21 cellular contexts compared by ENCODE assay signal in the genomic region with DNA sequence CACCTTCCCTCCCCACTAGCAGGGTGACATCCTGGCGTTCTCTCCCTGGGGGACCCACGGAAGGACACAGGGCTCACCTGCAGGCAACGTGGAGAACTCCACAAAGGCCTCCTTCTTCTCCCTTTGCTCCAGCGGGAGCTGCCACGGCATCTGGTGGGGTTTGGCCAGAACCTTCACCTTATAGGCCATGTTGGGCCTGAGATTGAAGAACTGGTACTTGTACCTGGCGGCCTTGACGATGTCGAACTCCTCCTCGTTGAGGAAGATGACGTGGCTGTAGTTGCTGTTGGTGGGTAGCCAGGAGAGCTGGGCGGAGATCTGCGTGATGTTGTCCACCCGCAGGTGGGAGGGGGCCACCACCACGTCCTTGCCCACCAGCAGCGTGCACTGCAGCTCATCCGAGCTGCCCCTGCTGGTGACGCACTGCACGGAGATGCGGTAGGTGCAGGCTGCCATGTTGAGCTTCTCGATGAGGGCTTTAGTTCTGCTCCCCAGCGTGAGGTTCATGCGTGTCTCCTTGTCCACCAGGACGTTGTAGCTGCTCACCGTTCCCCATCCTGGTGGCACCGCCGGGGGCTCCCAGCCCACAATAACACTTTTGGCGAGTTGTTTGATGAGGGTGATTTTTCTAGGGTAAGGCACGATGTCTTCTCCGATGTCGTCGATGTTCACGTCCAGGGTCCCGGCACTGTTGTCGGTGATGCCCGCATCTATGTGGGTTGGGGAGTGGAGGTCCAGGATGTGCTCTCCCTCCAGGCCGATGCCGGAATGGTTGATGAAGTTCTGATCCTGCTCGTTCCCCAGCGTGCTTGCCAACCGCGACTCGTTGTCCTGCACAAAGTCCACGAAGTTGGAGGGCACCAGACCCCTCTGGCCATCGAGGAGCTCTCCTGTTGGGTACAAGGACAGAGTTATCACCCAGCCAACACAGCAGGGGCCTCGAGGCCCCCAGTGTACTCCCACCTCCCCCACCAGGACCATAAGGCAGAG.
"Had no signal": no experiment of that assay in that cellular context is flagged by ENCODE, and none has a peak within 500 bp of the region (broad histone marks: within the 10 kb centered on the region; RNA-seq: fewer than 3 reads in every experiment).

No MANE protein-coding gene starts in this region.

- H3K27ac ChIP-seq: left lung, psoas muscle, skin epidermis, stomach, thyroid gland, vagina had no signal

- H3K9me3 ChIP-seq: psoas muscle, thyroid gland, vagina had no signal

- H3K36me3 ChIP-seq: left lung, thyroid gland, vagina had no signal

- DNase-seq: cerebellar nuclear complex; effector CD4-positive, alpha-beta T cell; head of caudate nucleus; left cardiac atrium; left lung; natural killer cell; stimulated activated CD4-positive, alpha-beta T cell treated with anti-CD3 and anti-CD28 coated beads, Interleukin-12 subunit alpha, Interleukin-12 subunit beta, amount 100 ng/mL, for 4 hours; stimulated activated CD4-positive, alpha-beta T cell treated with anti-CD3 and anti-CD28 coated beads, Interleukin-1b, Interleukin-23, amount 100 ng/mL, for 48 hours; stimulated activated CD4-positive, alpha-beta T cell treated with anti-CD3 and anti-CD28 coated beads, Interleukin-4, amount 100 ng/mL, for 1 hour; stimulated activated CD8-positive, alpha-beta memory T cell treated with anti-CD3 and anti-CD28 coated beads, Interleukin-4, amount 100 ng/mL, for 48 hours; stimulated activated naive CD4-positive, alpha-beta T cell treated with Interleukin-2 at 50 U/mL for 16 hours; stomach; thyroid gland; trophoblast cell had no signal

- H3K36me3 Mint-ChIP-seq: memory B cell, natural killer cell had no signal

- H3K4me1 ChIP-seq: left lung, psoas muscle, stomach, thyroid gland, vagina had no signal

- ATAC-seq: left cardiac atrium, left lung, natural killer cell, psoas muscle, right cardiac atrium had no signal

- H3K4me3 ChIP-seq: dorsolateral prefrontal cortex, left lung, lung, psoas muscle, skin epidermis, stomach, thyroid gland, vagina had no signal

- H3K4me3 Mint-ChIP-seq: memory B cell, natural killer cell had no signal

- H3K27ac Mint-ChIP-seq: memory B cell, natural killer cell had no signal

- H3K4me1 Mint-ChIP-seq: memory B cell, natural killer cell had no signal

- H3K27me3 ChIP-seq: dorsolateral prefrontal cortex, left lung, stomach, thyroid gland, vagina had no signal
